ENCODE assay signal across 12 cellular contexts in genomic region chr10:33216661-33217427, GRCh38.
DNase-seq lines count a peak whose midpoint lies in the region; FAIRE-seq and TF ChIP-seq lines count a peak whose summit lies in the region.
"Had no signal": no experiment of that assay in that cellular context is flagged by ENCODE, and none has a peak within 500 bp of the region (broad histone marks: within the 10 kb centered on the region; RNA-seq: fewer than 3 reads in every experiment).

No MANE protein-coding gene starts in this region.

- H3K36me3 ChIP-seq in keratinocyte (ENCODE audit: control insufficient read depth in 2 of 2, extremely low read depth in 1 of 2, insufficient read depth in 2 of 2, low read length in 2 of 2): peaks cover 11 to 28% of the 10 kb centered on the region in 2 experiments
- peaks cover 3 to 69% (median 45%) of the 10 kb centered on the region in 4 donors for H3K36me3 ChIP-seq in esophagus muscularis mucosa
- no peaks in the 10 kb centered on the region for H3K36me3 ChIP-seq in OCI-LY7 (ENCODE audit: insufficient read depth, low read length)

- peak overlapping the region; percentile 50 for H3K4me2 ChIP-seq in keratinocyte (ENCODE audit: control insufficient read depth, extremely low read depth, insufficient read depth, low read depth, low read length)
- H3K4me2 ChIP-seq in OCI-LY7 (ENCODE audit: low read length): no peak overlapping the region

- DNase-seq in HT1080 (ENCODE audit: low read depth): peak; percentile 79
- DNase-seq in SHP77 treated with DMSO at 0.1 percent for 48 hours (lab: John Stamatoyannopoulos, UW): peak; percentile 37
- peak; percentile 44 for DNase-seq in keratinocyte (ENCODE audit: low read depth, low spot score)
- DNase-seq in NCI-H2227 (lab: John Stamatoyannopoulos, UW; ENCODE audit: unreplicated experiment): no peak
- DNase-seq in esophagus muscularis mucosa (ENCODE audit: extremely low spot score): no peak
- no peak for DNase-seq in GM19238 (ENCODE audit: insufficient read length, low spot score)
- no peak for DNase-seq in OCI-LY7 (ENCODE audit: low spot score)
- DNase-seq: activated CD4-positive, CD25-positive, alpha-beta regulatory T cell; activated naive CD4-positive, alpha-beta T cell treated with Interleukin-2 at 50 U/mL for 16 hours; effector CD4-positive, alpha-beta T cell; kidney had no signal

- TF ChIP-seq CTCF in C4-2B (conservative IDR thresholded peaks at IDR 0.05) (no peak), keratinocyte (optimal IDR thresholded peaks at IDR 0.05 in 1 of 3, IDR thresholded peaks at IDR 0.05 in 1 of 3, conservative IDR thresholded peaks at IDR 0.05 in 1 of 3; ENCODE audit: extremely low read depth in 1 of 3, insufficient read depth in 2 of 3, low read length in 3 of 3) (no peak), esophagus muscularis mucosa (IDR thresholded peaks at IDR 0.05) (no peak), OCI-LY7 (conservative IDR thresholded peaks at IDR 0.05; ENCODE audit: low read length) (no peak)

- H3K9me2 ChIP-seq in OCI-LY7 (ENCODE audit: insufficient read depth, low read length): no peaks in the 10 kb centered on the region

- H2AFZ ChIP-seq in keratinocyte (ENCODE audit: control insufficient read depth, low read length) (no peak overlapping the region), OCI-LY7 (ENCODE audit: low read length) (no peak overlapping the region)

- H3K4me1 ChIP-seq in keratinocyte (ENCODE audit: control insufficient read depth, extremely low read depth, insufficient read depth, low read length) (peaks cover 25% of the 10 kb centered on the region), esophagus muscularis mucosa (peaks cover 6 to 23% (median 16%) of the 10 kb centered on the region in 4 donors), OCI-LY7 (ENCODE audit: insufficient read depth, low read length, poor library complexity, severe bottlenecking) (no peaks in the 10 kb centered on the region)

- H3K4me3 ChIP-seq in keratinocyte (ENCODE audit: control insufficient read depth in 2 of 3, extremely low read depth in 1 of 3, insufficient read depth in 2 of 3, low read depth in 1 of 3, low read length in 3 of 3): peak overlapping the region in 1 of 3 experiments; percentile 1
- H3K4me3 ChIP-seq in esophagus muscularis mucosa: no peak overlapping the region
- no peak overlapping the region for H3K4me3 ChIP-seq in OCI-LY7 (ENCODE audit: low read depth, low read length, poor library complexity, severe bottlenecking)

- H3K27ac ChIP-seq in C4-2B (peak overlapping the region; percentile 19; the same call in 1 of the 2 replicates), keratinocyte (ENCODE audit: control insufficient read depth, insufficient read depth, low read length) (peak overlapping the region; percentile 45), esophagus muscularis mucosa (replicated peaks in 1 of 4) (peak overlapping the region in 1 of 4 donors; percentile 49), OCI-LY7 (ENCODE audit: low read depth, low read length, poor library complexity, severe bottlenecking) (no peak overlapping the region)

- H3K79me2 ChIP-seq in keratinocyte (ENCODE audit: control insufficient read depth, insufficient read depth, low read length): no peaks in the 10 kb centered on the region
- no peaks in the 10 kb centered on the region for H3K79me2 ChIP-seq in OCI-LY7 (ENCODE audit: insufficient read depth, low read depth, low read length)

- FAIRE-seq in keratinocyte (lab: Jason Lieb, UNC): peak; percentile 71
- FAIRE-seq: kidney had no signal

- no peaks in the 10 kb centered on the region for H4K20me1 ChIP-seq in keratinocyte (ENCODE audit: control insufficient read depth, extremely low read depth, insufficient read depth, low read length)
- H4K20me1 ChIP-seq in OCI-LY7 (ENCODE audit: insufficient read depth, low read length): no peaks in the 10 kb centered on the region

- TF ChIP-seq POLR2A in esophagus muscularis mucosa (IDR thresholded peaks at IDR 0.05; ENCODE audit: low read depth): no peak

- CTCF ChIA-PET in OCI-LY7 (lab: Charles Lee; ENCODE audit: unreplicated experiment): no interaction called here

- no peaks in the 10 kb centered on the region for H3K9me3 ChIP-seq in keratinocyte (ENCODE audit: control insufficient read depth, low read depth, low read length)
- no peaks in the 10 kb centered on the region for H3K9me3 ChIP-seq in esophagus muscularis mucosa
- H3K9me3 ChIP-seq in OCI-LY7 (ENCODE audit: low read length): no peaks in the 10 kb centered on the region

- dilution Hi-C loops in keratinocyte (cut with MboI; ENCODE audit: extremely low pct_ligation_motif_present, low sequenced_read_pairs): no loop called here

- TF ChIP-seq EP300 in esophagus muscularis mucosa (IDR thresholded peaks at IDR 0.05): no peak

- 49% methylated on average over 5 of the region's 5 CpGs for WGBS in esophagus muscularis mucosa

- H3K27me3 ChIP-seq in keratinocyte (ENCODE audit: control insufficient read depth, extremely low read depth, insufficient read depth, low read length) (no peaks in the 10 kb centered on the region), esophagus muscularis mucosa (no peaks in the 10 kb centered on the region)

- H3K9me1 ChIP-seq in keratinocyte (ENCODE audit: control insufficient read depth, extremely low read depth, insufficient read depth, low read length): no peaks in the 10 kb centered on the region

- POLR2A ChIA-PET in OCI-LY7 (lab: Charles Lee): interaction anchor here (1.1 kb wide), 1 partner anchor 67 kb away, joined by 3 read pairs; no protein-coding TSS in a partner anchor

- no TSS peak for BruUV-seq in OCI-LY7 (replicated peaks; lab: Mats Ljungman, UMichigan)

- no peak overlapping the region for H3K9ac ChIP-seq in keratinocyte (ENCODE audit: control insufficient read depth, extremely low read depth, insufficient read depth, low read length)

- intact Hi-C loops in esophagus muscularis mucosa (cut with DNase I): no loop called here
- intact Hi-C loops in OCI-LY7 (cut with micrococcal nuclease; ENCODE audit: unreplicated experiment): no loop called here

Comparison
In these comparisons a context has a peak if more than half of its experiments do, and no peak if none do; other contexts are left out.
1. DNase-seq: peak in HT1080 (single experiment), SHP77 treated with DMSO at 0.1 percent for 48 hours (single experiment) and keratinocyte (single experiment); none in NCI-H2227 (single experiment), esophagus muscularis mucosa (single experiment), GM19238 (single experiment) and OCI-LY7 (single experiment).